ENCODE assay signal across 2 cellular contexts in the genomic region with DNA sequence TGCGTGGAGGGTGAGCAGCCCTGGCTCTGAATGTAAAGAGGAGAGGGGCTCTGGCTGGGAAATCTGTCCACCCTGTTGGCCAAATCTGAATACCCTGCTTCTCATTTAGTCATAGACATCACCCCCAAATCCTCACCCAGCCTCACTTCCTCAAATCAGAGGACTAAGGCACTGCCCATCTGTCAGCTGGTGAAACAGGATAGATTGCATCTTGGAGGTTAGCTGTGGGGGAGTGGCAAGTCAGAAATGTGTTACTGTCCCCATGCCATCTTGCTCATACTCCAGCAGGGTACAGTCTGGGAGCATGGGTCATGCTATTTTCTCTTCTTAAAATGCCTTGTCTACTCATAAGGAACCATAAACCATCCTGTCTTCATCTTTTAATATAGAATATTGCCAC.
TF ChIP-seq lines count a peak whose summit lies in the region.

No MANE protein-coding gene starts in this region.

TF ChIP-seq in K562, 482 proteins besides CTCF, POLR2A, EP300 and RAD21 (continued from another document):
- TF ChIP-seq, protein P1, sequence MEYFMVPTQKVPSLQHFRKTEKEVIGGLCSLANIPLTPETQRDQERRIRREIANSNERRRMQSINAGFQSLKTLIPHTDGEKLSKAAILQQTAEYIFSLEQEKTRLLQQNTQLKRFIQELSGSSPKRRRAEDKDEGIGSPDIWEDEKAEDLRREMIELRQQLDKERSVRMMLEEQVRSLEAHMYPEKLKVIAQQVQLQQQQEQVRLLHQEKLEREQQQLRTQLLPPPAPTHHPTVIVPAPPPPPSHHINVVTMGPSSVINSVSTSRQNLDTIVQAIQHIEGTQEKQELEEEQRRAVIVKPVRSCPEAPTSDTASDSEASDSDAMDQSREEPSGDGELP (CRISPR knock-in tag; IDR thresholded peaks at IDR 0.05; ENCODE audit: borderline replicate concordance) = 0 out of 2 replicates have a peak, but pooled peaks have one; percentile 28
- TF ChIP-seq CHCHD3 (CRISPR knock-in tag; IDR thresholded peaks at IDR 0.05) = no peak
- TF ChIP-seq FIP1L1 (IDR thresholded peaks at IDR 0.05; ENCODE audit: low read depth, low read length, poor library complexity, severe bottlenecking) = no peak

TF ChIP-seq in SK-N-SH, 30 proteins besides CTCF, POLR2A, EP300 and RAD21 (continued from another document):
- TF ChIP-seq RFX5 (IDR thresholded peaks at IDR 0.05; ENCODE audit: low read length) = no peak
- TF ChIP-seq GABPA (IDR thresholded peaks at IDR 0.05; ENCODE audit: low read depth) = no peak
- no peak for TF ChIP-seq POLR2AphosphoS5 (IDR thresholded peaks at IDR 0.05; ENCODE audit: low read depth, low read length)
- no peak for TF ChIP-seq RXRA (IDR thresholded peaks at IDR 0.05; ENCODE audit: borderline replicate concordance, low read depth)
